ENCODE assay signal across 1 cellular context in the genomic region with DNA sequence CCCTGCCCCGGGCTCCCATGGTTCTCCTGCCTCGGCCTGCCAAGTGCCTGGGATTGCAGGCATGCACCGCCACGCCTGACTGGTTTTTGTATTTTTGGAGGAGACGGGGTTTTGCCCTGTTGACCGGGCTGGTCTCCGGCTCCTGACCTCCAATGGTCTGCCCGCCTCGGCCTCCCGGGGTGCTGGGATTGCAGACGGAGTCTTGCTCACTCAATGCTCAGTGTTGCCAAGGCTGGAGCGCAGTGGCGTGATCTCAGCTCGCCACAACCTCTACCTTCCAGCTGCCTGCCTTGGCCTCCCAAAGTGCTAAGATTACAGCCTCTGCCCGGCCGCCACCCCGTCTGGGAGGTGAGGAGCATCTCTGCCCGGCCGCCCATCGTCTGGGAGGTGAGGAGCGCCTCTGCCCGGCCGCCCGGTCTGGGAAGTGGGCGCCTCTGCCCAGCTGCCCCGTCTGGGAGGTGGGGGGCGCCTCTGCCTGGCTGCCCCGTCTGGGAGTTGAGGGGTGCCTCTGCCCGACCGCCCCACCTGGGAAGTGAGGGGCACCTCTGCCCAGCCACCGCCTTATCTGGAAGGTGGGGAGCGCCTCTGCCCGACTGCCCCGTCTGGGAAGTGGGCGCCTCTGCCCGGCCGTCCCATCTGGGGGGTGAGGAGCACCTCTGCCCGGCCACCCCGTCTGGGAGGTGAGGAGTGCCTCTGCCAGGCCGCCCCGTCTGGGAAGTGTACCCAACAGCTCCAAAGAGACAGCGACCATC.
TF ChIP-seq lines count a peak whose summit lies in the region.

No MANE protein-coding gene starts in this region.

TF ChIP-seq in K562, 482 proteins besides CTCF, POLR2A, EP300 and RAD21:
- 0 out of 2 replicates have a peak, but pooled peaks have one; percentile 46 for TF ChIP-seq HNRNPL (IDR thresholded peaks at IDR 0.05; ENCODE audit: low read depth, low read length)
TF ChIP-seq in K562: peak in this region for 1; not testable (repeated sequence) for 481.
